In the genomic region with DNA sequence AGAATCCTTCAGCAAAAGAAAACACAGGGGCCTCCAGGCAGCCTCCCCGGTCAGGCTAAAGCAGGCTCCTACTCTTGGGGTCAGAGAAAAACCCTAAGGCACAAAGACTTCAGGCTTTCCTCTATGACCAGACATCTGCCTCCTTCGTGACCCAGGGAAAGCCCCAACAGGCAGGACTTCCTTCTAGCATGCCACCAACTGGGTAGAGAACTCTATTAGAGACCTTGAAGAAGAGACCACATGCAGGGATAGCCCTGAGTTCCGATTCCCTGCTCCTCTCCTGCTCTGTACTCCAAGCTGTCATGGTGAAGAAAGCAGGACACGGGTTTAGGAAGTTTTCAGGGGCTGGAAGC, we compare ENCODE assay signal across 20 cellular contexts. TPM values are rescaled to one million over a fixed set of nuclear protein-coding genes. Genes with fewer than 3 reads are reported as not detected.
A peak's percentile ranks its signal among the peaks of the same experiment; 100 is the strongest.
DNase-seq lines count a peak whose midpoint lies in the region; ATAC-seq, FAIRE-seq and TF ChIP-seq lines count a peak whose summit lies in the region.
"Had no signal": no experiment of that assay in that cellular context is flagged by ENCODE, and none has a peak within 500 bp of the region (broad histone marks: within the 10 kb centered on the region; RNA-seq: fewer than 3 reads in every experiment).

No MANE protein-coding gene starts in this region.

- no peaks in the 10 kb centered on the region for H3K79me2 ChIP-seq in GM12878 (ENCODE audit: control insufficient read depth, insufficient read depth, low read length)

- H3K9me3 ChIP-seq in GM12878 (replicated peaks; ENCODE audit: control insufficient read depth, insufficient read depth, low read length) = no peaks in the 10 kb centered on the region
- H3K9me3 ChIP-seq: BLaER1 treated with 17β-estradiol and CSF1 and Interleukin-3, amounts not matched to agents 10 nM and 100 nM; HAP-1; SK-N-SH had no signal

- H3K36me3 Mint-ChIP-seq in nephron (ENCODE audit: low read depth) (no peaks in the 10 kb centered on the region), mesothelial cell of epicardium (no peaks in the 10 kb centered on the region)
- no peaks in the 10 kb centered on the region for H3K36me3 Mint-ChIP-seq in stimulated activated memory B cell treated with anti-CD40 and anti-IgM and Interleukin-4, amounts not matched to agents 10 μg/mL and 1 μg/mL and 100 μg/mL, for 72 hours

- H3K4me2 ChIP-seq in GM12878 (ENCODE audit: control insufficient read depth, insufficient read depth) = no peak overlapping the region
- H3K4me2 ChIP-seq: BLaER1 treated with 17β-estradiol and CSF1 and Interleukin-3, amounts not matched to agents 10 nM and 100 nM; SK-N-SH had no signal

- H3K4me3 Mint-ChIP-seq in nephron = peak overlapping the region in 2 of 3 experiments; percentile 14 to 58
- no peak overlapping the region for H3K4me3 Mint-ChIP-seq in stimulated activated memory B cell treated with anti-CD40 and anti-IgM and Interleukin-4, amounts not matched to agents 10 μg/mL and 1 μg/mL and 100 μg/mL, for 72 hours
- H3K4me3 Mint-ChIP-seq in mesothelial cell of epicardium = no peak overlapping the region

- H3K4me1 Mint-ChIP-seq in nephron (no peaks in the 10 kb centered on the region), mesothelial cell of epicardium (peaks cover 26% of the 10 kb centered on the region)
- H3K4me1 Mint-ChIP-seq in stimulated activated memory B cell treated with anti-CD40 and anti-IgM and Interleukin-4, amounts not matched to agents 10 μg/mL and 1 μg/mL and 100 μg/mL, for 72 hours = peaks cover 4% of the 10 kb centered on the region

- H3K4me3 ChIP-seq in GM12878 = no peak overlapping the region
- H3K4me3 ChIP-seq: BLaER1 treated with 17β-estradiol and CSF1 and Interleukin-3, amounts not matched to agents 10 nM and 100 nM; HAP-1 had no signal

- H3K27ac ChIP-seq in GM12878 (ENCODE audit: control insufficient read depth, insufficient read depth) = no peak overlapping the region
- H3K27ac ChIP-seq: BLaER1 treated with 17β-estradiol and CSF1 and Interleukin-3, amounts not matched to agents 10 nM and 100 nM had no signal

- SMC1A ChIA-PET in GM12878 (lab: Charles Lee; ENCODE audit: uncharacterized antibody, unreplicated experiment) = no interaction called here

- DNase-seq in GM12878 (ENCODE audit: low read depth, low spot score) (no peak), mesothelial cell of epicardium (ENCODE audit: low spot score in 2 of 2, unreplicated experiment in 2 of 2) (no peak)
- no peak for DNase-seq in activated CD8-positive, alpha-beta memory T cell treated with anti-CD3 and anti-CD28 coated beads, Interleukin-2, amount 50 U/mL, for 4 hours
- DNase-seq: DND-41, NCI-H1105 treated with DMSO at 0.1 percent for 48 hours, NCI-H1694 treated with DMSO at 0.1 percent for 48 hours, NCI-H510A, NCI-H774, RPMI8226, SHP77 treated with DMSO at 0.1 percent for 48 hours, SK-N-SH had no signal

- H3K9me3 Mint-ChIP-seq in nephron (no peaks in the 10 kb centered on the region), mesothelial cell of epicardium (no peaks in the 10 kb centered on the region)
- no peaks in the 10 kb centered on the region for H3K9me3 Mint-ChIP-seq in stimulated activated memory B cell treated with anti-CD40 and anti-IgM and Interleukin-4, amounts not matched to agents 10 μg/mL and 1 μg/mL and 100 μg/mL, for 72 hours

- TF ChIP-seq RAD21 in GM12878 (IDR thresholded peaks at IDR 0.05; ENCODE audit: insufficient read depth, low read depth, low read length) = no peak

- 2% methylated on average over 4 of the region's 4 CpGs for WGBS in GM12878 (ENCODE audit: insufficient coverage, insufficient replicate concordance, low lambda C conversion rate, missing lambda C conversion rate)

- no peaks in the 10 kb centered on the region for H4K20me1 ChIP-seq in GM12878 (ENCODE audit: control insufficient read depth, insufficient read depth)
- H4K20me1 ChIP-seq: BLaER1 treated with 17β-estradiol and CSF1 and Interleukin-3, amounts not matched to agents 10 nM and 100 nM had no signal

- no TSS peak for BruUV-seq in GM12878 (replicated peaks; lab: Mats Ljungman, UMichigan)

- peak; percentile 41 for ATAC-seq in HG02870 (IDR thresholded peaks at IDR 0.05; ENCODE audit: unreplicated experiment)
- ATAC-seq in GM12878 = peak; percentile 40; the same call in 2 of the 3 replicates
- peak; percentile 46 for ATAC-seq in stimulated activated memory B cell treated with anti-CD40 and anti-IgM and Interleukin-4, amounts not matched to agents 10 μg/mL and 1 μg/mL and 100 μg/mL, for 72 hours
- ATAC-seq in GM18861 (IDR thresholded peaks at IDR 0.05; ENCODE audit: unreplicated experiment) = no peak
- no peak for ATAC-seq in HG02938 (IDR thresholded peaks at IDR 0.05; ENCODE audit: unreplicated experiment)

- POLR2A ChIA-PET in GM12878 (lab: Charles Lee) = no interaction called here

- TF ChIP-seq POLR2A in GM12878 (IDR thresholded peaks at IDR 0.05; ENCODE audit: low read depth, low read length) = no peak

- FAIRE-seq in GM12878 (lab: Jason Lieb, UNC) = no peak
- FAIRE-seq: GM19239 had no signal

- H3K9ac ChIP-seq in GM12878 (ENCODE audit: control insufficient read depth, insufficient read depth, low read length) = no peak overlapping the region
- H3K9ac ChIP-seq: BLaER1 treated with 17β-estradiol and CSF1 and Interleukin-3, amounts not matched to agents 10 nM and 100 nM; SK-N-SH had no signal

- H3K27me3 Mint-ChIP-seq in nephron (ENCODE audit: low read depth) (peaks cover 16% of the 10 kb centered on the region), mesothelial cell of epicardium (ENCODE audit: low read depth) (peaks cover 1% of the 10 kb centered on the region)
- peaks cover 14% of the 10 kb centered on the region for H3K27me3 Mint-ChIP-seq in stimulated activated memory B cell treated with anti-CD40 and anti-IgM and Interleukin-4, amounts not matched to agents 10 μg/mL and 1 μg/mL and 100 μg/mL, for 72 hours

- H3K27ac Mint-ChIP-seq in nephron (peak overlapping the region; percentile 33 to 79 (median 69)), mesothelial cell of epicardium (no peak overlapping the region)
- no peak overlapping the region for H3K27ac Mint-ChIP-seq in stimulated activated memory B cell treated with anti-CD40 and anti-IgM and Interleukin-4, amounts not matched to agents 10 μg/mL and 1 μg/mL and 100 μg/mL, for 72 hours

- TF ChIP-seq EP300 in GM12878 (IDR thresholded peaks at IDR 0.05; ENCODE audit: borderline replicate concordance in 1 of 2, control insufficient read depth in 1 of 2, low read depth in 2 of 2, low read length in 2 of 2) = no peak

- H3K36me3 ChIP-seq in GM12878 (ENCODE audit: control insufficient read depth in 2 of 2, insufficient read depth in 2 of 2, low read length in 1 of 2) = no peaks in the 10 kb centered on the region
- H3K36me3 ChIP-seq: BLaER1 treated with 17β-estradiol and CSF1 and Interleukin-3, amounts not matched to agents 10 nM and 100 nM; HAP-1 had no signal

- in situ Hi-C loops in GM12878 (cut with MboI) = no loop called here

- RAD21 ChIA-PET in GM12878 (lab: Charles Lee; ENCODE audit: unreplicated experiment) = no interaction called here

- no peaks in the 10 kb centered on the region for H3K4me1 ChIP-seq in GM12878 (ENCODE audit: control insufficient read depth, insufficient read depth, low read length)
- H3K4me1 ChIP-seq: HAP-1 had no signal

- 0 out of 4 replicates have a peak, but pooled peaks cover 0 to 2% of the 10 kb centered on the region in 2 experiments for H3K27me3 ChIP-seq in GM12878 (replicated peaks in 1 of 2; ENCODE audit: control insufficient read depth in 2 of 2, insufficient read depth in 2 of 2, low read length in 1 of 2)
- H3K27me3 ChIP-seq: BLaER1 treated with 17β-estradiol and CSF1 and Interleukin-3, amounts not matched to agents 10 nM and 100 nM had no signal

- no peak for TF ChIP-seq CTCF in GM12878 (IDR thresholded peaks at IDR 0.05 in 2 of 3, conservative IDR thresholded peaks at IDR 0.05 in 1 of 3; ENCODE audit: control insufficient read depth in 2 of 3, extremely low read depth in 1 of 3, insufficient read depth in 1 of 3, low read depth in 3 of 3, low read length in 3 of 3)
- TF ChIP-seq CTCF in nephron (IDR thresholded peaks at IDR 0.05; ENCODE audit: unreplicated experiment in 3 of 3) = no peak
- no peak for TF ChIP-seq CTCF in mesothelial cell of epicardium (IDR thresholded peaks at IDR 0.05; ENCODE audit: unreplicated experiment)

- intact Hi-C loops in GM12878 (cut with micrococcal nuclease; ENCODE audit: unreplicated experiment) = no loop called here

- H2AFZ ChIP-seq in GM12878 (ENCODE audit: control insufficient read depth, low read depth, low read length) = no peak overlapping the region

- CTCF ChIA-PET in GM12878 (lab: Yijun Ruan, JAX) = no interaction called here

RNA-seq across cellular contexts. Expression of a gene that starts 1.3 kb away (rescaled TPM):
- total RNA-seq in GM12878 (2013; cell fraction: nucleolus; rRNA removed) = 0.05 and 0.33 TPM in 2 replicates
- total RNA-seq in GM12878 (2014; rRNA removed) (not detected in 2 replicates), GM12878 (2014; rRNA removed; fragmentation: Illumina TruSeq; extraction: Trizol) (not detected in 2 replicates), GM12878 (2021) (not detected in 2 replicates), mesothelial cell of epicardium (4.2 to 5.7 TPM (median 5.6 TPM) in 3 replicates)
- polyA plus RNA-seq in GM12878 (2011; ENCODE audit: low read depth) = not detected
- polyA plus RNA-seq in GM12878 (2011; rRNA removed) (not detected in 2 replicates), GM12878 (2014; fragmentation: Illumina TruSeq; extraction: Trizol) (not detected in 2 replicates), GM12878 (2014; fragmentation: Nextera tagmentation; extraction: Ambion mirVana) (not detected), GM12878 (2014; rRNA removed) (not detected in 2 replicates), GM12878 (2016; fragmentation: Nextera tagmentation; extraction: Ambion mirVana) (not detected)
- polyA plus RNA-seq in GM12878 (2011; cell fraction: cytosol; rRNA removed) = not detected in 2 replicates
- polyA plus RNA-seq in GM12878 (2011; cell fraction: nucleus; rRNA removed) = 0.09 and 0.21 TPM in 2 replicates
- polyA plus RNA-seq in GM12878 (2012) = not detected in 2 replicates
- polyA minus RNA-seq in GM12878 (2011; rRNA and poly(A)+ RNA removed) = not detected in 2 replicates
- polyA minus RNA-seq in GM12878 (2011; cell fraction: cytosol; rRNA and poly(A)+ RNA removed) = not detected in 2 replicates
- polyA minus RNA-seq in GM12878 (2011; cell fraction: nucleus; rRNA and poly(A)+ RNA removed) = not detected in 2 replicates
- total RNA-seq: G401 had no signal
- polyA plus RNA-seq: SK-N-SH had no signal

RNA-seq across cellular contexts. Expression of a gene that starts 29.4 kb away (rescaled TPM):
- total RNA-seq in GM12878 (2013; cell fraction: nucleolus; rRNA removed) = 0.69 and 1.5 TPM in 2 replicates
- total RNA-seq in GM12878 (2014; rRNA removed) = 0.34 TPM in 1 of 2 replicates, not detected in the other
- total RNA-seq in GM12878 (2014; rRNA removed; fragmentation: Illumina TruSeq; extraction: Trizol) = 0.22 TPM in 1 of 2 replicates, not detected in the other
- 0.41 and 0.93 TPM in 2 replicates for total RNA-seq in GM12878 (2021)
- not detected for polyA plus RNA-seq in GM12878 (2011; ENCODE audit: low read depth)
- 0.49 and 1.3 TPM in 2 replicates for polyA plus RNA-seq in GM12878 (2011; rRNA removed)
- polyA plus RNA-seq in GM12878 (2011; cell fraction: cytosol; rRNA removed) = 1.5 and 2.3 TPM in 2 replicates
- 9.0 and 10.4 TPM in 2 replicates for polyA plus RNA-seq in GM12878 (2011; cell fraction: nucleus; rRNA removed)
- polyA plus RNA-seq in GM12878 (2012) = 0.18 TPM in 2 replicates
- 0.06 TPM in 1 of 2 replicates, not detected in the other for polyA plus RNA-seq in GM12878 (2014; fragmentation: Illumina TruSeq; extraction: Trizol)
- under 1 TPM in 1 of 2 experiments, not detected in 1; 0.11 TPM for polyA plus RNA-seq in GM12878 (2014; fragmentation: Nextera tagmentation; extraction: Ambion mirVana)
- 0.68 and 0.88 TPM in 2 replicates for polyA plus RNA-seq in GM12878 (2014; rRNA removed)
- polyA plus RNA-seq in GM12878 (2016; fragmentation: Nextera tagmentation; extraction: Ambion mirVana) = under 1 TPM in 1 of 2 experiments, not detected in 1; 0.47 TPM
- polyA minus RNA-seq in GM12878 (2011; rRNA and poly(A)+ RNA removed) = 0.95 and 2.0 TPM in 2 replicates
- 2.9 and 3.8 TPM in 2 replicates for polyA minus RNA-seq in GM12878 (2011; cell fraction: cytosol; rRNA and poly(A)+ RNA removed)
- 1.3 and 2.5 TPM in 2 replicates for polyA minus RNA-seq in GM12878 (2011; cell fraction: nucleus; rRNA and poly(A)+ RNA removed)
- 28.0 to 30.9 TPM (median 28.9 TPM) in 3 replicates for total RNA-seq in mesothelial cell of epicardium
- total RNA-seq: G401 had no signal

RNA-seq across cellular contexts. Expression of a gene that starts 49.3 kb away (rescaled TPM):
- 0.47 and 0.50 TPM in 2 replicates for total RNA-seq in GM12878 (2013; cell fraction: nucleolus; rRNA removed)
- not detected in 2 replicates for total RNA-seq in GM12878 (2014; rRNA removed)
- not detected in 2 replicates for total RNA-seq in GM12878 (2014; rRNA removed; fragmentation: Illumina TruSeq; extraction: Trizol)
- total RNA-seq in GM12878 (2021) = not detected in 2 replicates
- polyA plus RNA-seq in GM12878 (2011; ENCODE audit: low read depth) = not detected
- polyA plus RNA-seq in GM12878 (2011; rRNA removed) = not detected in 2 replicates
- polyA plus RNA-seq in GM12878 (2011; cell fraction: cytosol; rRNA removed) = not detected in 2 replicates
- polyA plus RNA-seq in GM12878 (2011; cell fraction: nucleus; rRNA removed) = not detected in 2 replicates
- polyA plus RNA-seq in GM12878 (2012) = not detected in 2 replicates
- polyA plus RNA-seq in GM12878 (2014; fragmentation: Illumina TruSeq; extraction: Trizol) = not detected in 2 replicates
- not detected for polyA plus RNA-seq in GM12878 (2014; fragmentation: Nextera tagmentation; extraction: Ambion mirVana)
- polyA plus RNA-seq in GM12878 (2014; rRNA removed) = not detected in 2 replicates
- polyA plus RNA-seq in GM12878 (2016; fragmentation: Nextera tagmentation; extraction: Ambion mirVana) = not detected
- polyA minus RNA-seq in GM12878 (2011; rRNA and poly(A)+ RNA removed) = 0.37 TPM in 1 of 2 replicates, not detected in the other
- not detected in 2 replicates for polyA minus RNA-seq in GM12878 (2011; cell fraction: cytosol; rRNA and poly(A)+ RNA removed)
- 0.12 TPM in 1 of 2 replicates, not detected in the other for polyA minus RNA-seq in GM12878 (2011; cell fraction: nucleus; rRNA and poly(A)+ RNA removed)
- total RNA-seq in mesothelial cell of epicardium = 0.18 to 0.56 TPM (median 0.29 TPM) in 3 replicates
- total RNA-seq: G401 had no signal
- polyA plus RNA-seq: SK-N-SH had no signal

RNA-seq across cellular contexts. Expression of a gene that starts 55.0 kb away (rescaled TPM):
- not detected in 2 replicates for total RNA-seq in GM12878 (2013; cell fraction: nucleolus; rRNA removed)
- total RNA-seq in GM12878 (2014; rRNA removed) (not detected in 2 replicates), GM12878 (2014; rRNA removed; fragmentation: Illumina TruSeq; extraction: Trizol) (not detected in 2 replicates), GM12878 (2021) (not detected in 2 replicates), mesothelial cell of epicardium (not detected in 3 replicates)
- not detected for polyA plus RNA-seq in GM12878 (2011; ENCODE audit: low read depth)
- polyA plus RNA-seq in GM12878 (2011; rRNA removed) (not detected in 2 replicates), GM12878 (2014; fragmentation: Illumina TruSeq; extraction: Trizol) (not detected in 2 replicates), GM12878 (2014; fragmentation: Nextera tagmentation; extraction: Ambion mirVana) (not detected), GM12878 (2014; rRNA removed) (not detected in 2 replicates), GM12878 (2016; fragmentation: Nextera tagmentation; extraction: Ambion mirVana) (not detected)
- not detected in 2 replicates for polyA plus RNA-seq in GM12878 (2011; cell fraction: cytosol; rRNA removed)
- not detected in 2 replicates for polyA plus RNA-seq in GM12878 (2011; cell fraction: nucleus; rRNA removed)
- not detected in 2 replicates for polyA plus RNA-seq in GM12878 (2012)
- polyA minus RNA-seq in GM12878 (2011; rRNA and poly(A)+ RNA removed) = not detected in 2 replicates
- polyA minus RNA-seq in GM12878 (2011; cell fraction: cytosol; rRNA and poly(A)+ RNA removed) = not detected in 2 replicates
- polyA minus RNA-seq in GM12878 (2011; cell fraction: nucleus; rRNA and poly(A)+ RNA removed) = not detected in 2 replicates
- total RNA-seq: G401 had no signal
- polyA plus RNA-seq: SK-N-SH had no signal

Comparison
In these comparisons a context has a peak if more than half of its experiments do, and no peak if none do; other contexts are left out.
1. ATAC-seq: peak in HG02870 (single experiment), GM12878 (single experiment) and stimulated activated memory B cell treated with anti-CD40 and anti-IgM and Interleukin-4, amounts not matched to agents 10 μg/mL and 1 μg/mL and 100 μg/mL, for 72 hours (single experiment); none in GM18861 (single experiment) and HG02938 (single experiment).
2. H3K27ac Mint-ChIP-seq: peak in nephron (3 of 3); none in stimulated activated memory B cell treated with anti-CD40 and anti-IgM and Interleukin-4, amounts not matched to agents 10 μg/mL and 1 μg/mL and 100 μg/mL, for 72 hours (single experiment) and mesothelial cell of epicardium (single experiment).
3. H3K4me3 Mint-ChIP-seq: peak in nephron (2 of 3); none in stimulated activated memory B cell treated with anti-CD40 and anti-IgM and Interleukin-4, amounts not matched to agents 10 μg/mL and 1 μg/mL and 100 μg/mL, for 72 hours (single experiment) and mesothelial cell of epicardium (single experiment).
4. RNA of a gene that starts 29.4 kb away (total RNA-seq): 28.0 to 30.9 TPM in mesothelial cell of epicardium; 0.22 to 1.5 TPM in GM12878; every median in the first group is over 10 times any median in the second.